ENCODE assay signal across 1 cellular context in the genomic region with DNA sequence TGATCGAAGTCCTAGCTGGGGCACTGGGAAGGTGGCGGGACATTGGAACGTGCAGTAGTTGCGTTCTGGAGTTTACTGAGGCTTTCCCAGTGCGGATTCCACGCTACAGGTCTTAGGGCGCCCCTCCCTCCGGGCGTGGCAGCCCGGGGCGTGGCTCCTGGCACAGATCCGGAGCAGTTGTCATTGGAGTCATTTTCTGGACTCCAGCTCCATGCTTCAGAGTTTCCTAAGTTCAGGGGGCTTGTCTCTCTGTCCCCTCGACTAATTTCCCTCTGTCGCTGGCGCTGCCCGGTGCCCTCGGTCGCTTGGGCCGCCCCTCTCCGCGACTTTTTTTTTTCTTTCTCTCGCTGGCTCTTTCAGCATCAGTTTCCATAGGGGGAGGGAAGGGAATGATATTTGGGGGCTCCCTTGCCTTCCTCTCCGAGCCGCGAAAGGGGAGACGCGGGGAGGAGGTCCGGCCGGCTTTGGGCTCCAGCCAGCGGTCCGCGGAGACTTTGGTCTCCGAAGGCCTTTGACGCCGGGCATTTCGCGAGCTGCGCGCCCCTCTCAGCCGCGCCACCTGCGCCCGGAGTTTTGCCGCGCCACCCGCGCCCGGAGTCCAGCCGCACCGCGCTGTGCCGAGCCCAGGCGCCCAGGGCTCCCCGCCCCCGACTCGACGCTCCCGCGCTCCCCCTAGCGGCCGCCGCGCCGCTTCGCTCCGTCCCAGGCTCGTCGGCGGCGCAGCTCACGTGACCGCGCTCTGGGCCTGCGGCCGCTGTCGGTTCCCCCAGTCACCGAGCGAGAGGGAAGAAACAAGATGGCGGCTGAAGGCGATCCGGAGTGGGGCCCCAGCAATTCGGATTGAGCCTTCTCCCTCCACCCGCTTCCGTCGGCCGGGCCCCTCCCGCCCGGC.
A peak's percentile ranks its signal among the peaks of the same experiment; 100 is the strongest.
TF ChIP-seq lines count a peak whose summit lies in the region.

Gene BPTF, plus strand, starts transcription at position 769 of the 892 bp plus-strand sequence. CDS start 222 bp downstream, outside the sequence.

TF ChIP-seq in K562, 482 proteins besides CTCF, POLR2A, EP300 and RAD21 (continued from another document and continues in another):
- TF ChIP-seq, protein P1, sequence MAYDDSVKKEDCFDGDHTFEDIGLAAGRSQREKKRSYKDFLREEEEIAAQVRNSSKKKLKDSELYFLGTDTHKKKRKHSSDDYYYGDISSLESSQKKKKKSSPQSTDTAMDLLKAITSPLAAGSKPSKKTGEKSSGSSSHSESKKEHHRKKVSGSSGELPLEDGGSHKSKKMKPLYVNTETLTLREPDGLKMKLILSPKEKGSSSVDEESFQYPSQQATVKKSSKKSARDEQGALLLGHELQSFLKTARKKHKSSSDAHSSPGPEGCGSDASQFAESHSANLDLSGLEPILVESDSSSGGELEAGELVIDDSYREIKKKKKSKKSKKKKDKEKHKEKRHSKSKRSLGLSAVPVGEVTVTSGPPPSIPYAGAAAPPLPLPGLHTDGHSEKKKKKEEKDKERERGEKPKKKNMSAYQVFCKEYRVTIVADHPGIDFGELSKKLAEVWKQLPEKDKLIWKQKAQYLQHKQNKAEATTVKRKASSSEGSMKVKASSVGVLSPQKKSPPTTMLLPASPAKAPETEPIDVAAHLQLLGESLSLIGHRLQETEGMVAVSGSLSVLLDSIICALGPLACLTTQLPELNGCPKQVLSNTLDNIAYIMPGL (CRISPR knock-in tag; IDR thresholded peaks at IDR 0.05) = peak; percentile 67; the same call in 1 of the 2 replicates
- TF ChIP-seq YY1 (IDR thresholded peaks at IDR 0.05; ENCODE audit: borderline replicate concordance in 1 of 3, control insufficient read depth in 1 of 3, extremely low read depth in 1 of 3, insufficient read depth in 3 of 3, insufficient read length in 1 of 3, insufficient replicate concordance in 2 of 3, low read depth in 1 of 3, low read length in 2 of 3) = peak; percentile 82 to 97 (median 95)
- TF ChIP-seq CBX1 (IDR thresholded peaks at IDR 0.05; ENCODE audit: low read depth) = peak; percentile 85
- no peak for TF ChIP-seq MLLT1 (IDR thresholded peaks at IDR 0.05)
- TF ChIP-seq, protein P2, sequence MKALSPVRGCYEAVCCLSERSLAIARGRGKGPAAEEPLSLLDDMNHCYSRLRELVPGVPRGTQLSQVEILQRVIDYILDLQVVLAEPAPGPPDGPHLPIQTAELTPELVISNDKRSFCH (CRISPR knock-in tag; IDR thresholded peaks at IDR 0.05) = no peak
- TF ChIP-seq, protein P2 (tag; IDR thresholded peaks at IDR 0.05) = no peak
- TF ChIP-seq MTA3 (IDR thresholded peaks at IDR 0.05; ENCODE audit: borderline replicate concordance) = peak; percentile 78
- peak; percentile 70 for TF ChIP-seq RBM22 (IDR thresholded peaks at IDR 0.05; ENCODE audit: low read depth, low read length, poor library complexity, severe bottlenecking)
- TF ChIP-seq TRIM25 (IDR thresholded peaks at IDR 0.05; ENCODE audit: borderline replicate concordance) = no peak
- no peak for TF ChIP-seq CBX5 (IDR thresholded peaks at IDR 0.05; ENCODE audit: borderline replicate concordance, low read depth)
- no peak for TF ChIP-seq CAMTA2 (CRISPR knock-in tag; conservative IDR thresholded peaks at IDR 0.05)
- TF ChIP-seq HNRNPLL (IDR thresholded peaks at IDR 0.05; ENCODE audit: low read depth, low read length, poor library complexity, severe bottlenecking) = peak; percentile 58
- TF ChIP-seq NR2F6 (CRISPR knock-in tag; IDR thresholded peaks at IDR 0.05) = no peak
- TF ChIP-seq SMARCA4 (IDR thresholded peaks at IDR 0.05) = no peak
- TF ChIP-seq TAF1 (IDR thresholded peaks at IDR 0.05; ENCODE audit: control insufficient read depth, extremely low read depth, insufficient read depth, low read length, severe bottlenecking) = peak; percentile 96
- TF ChIP-seq, protein P3, sequence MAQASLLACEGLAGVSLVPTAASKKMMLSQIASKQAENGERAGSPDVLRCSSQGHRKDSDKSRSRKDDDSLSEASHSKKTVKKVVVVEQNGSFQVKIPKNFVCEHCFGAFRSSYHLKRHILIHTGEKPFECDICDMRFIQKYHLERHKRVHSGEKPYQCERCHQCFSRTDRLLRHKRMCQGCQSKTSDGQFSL (CRISPR knock-in tag; IDR thresholded peaks at IDR 0.05) = peak; percentile 46; the same call in 1 of the 2 replicates
- TF ChIP-seq, protein P3 (tag; IDR thresholded peaks at IDR 0.05) = no peak
- peak; percentile 92 for TF ChIP-seq TOE1 (IDR thresholded peaks at IDR 0.05; ENCODE audit: borderline replicate concordance)
- TF ChIP-seq TOE1 (CRISPR knock-in tag; IDR thresholded peaks at IDR 0.05; ENCODE audit: borderline replicate concordance, low read depth) = no peak
- peak in 1 of 2 experiments; percentile 56; a peak in 1 of 4 replicates for TF ChIP-seq RCOR1 (IDR thresholded peaks at IDR 0.05; ENCODE audit: borderline replicate concordance in 1 of 2, low read depth in 2 of 2, low read length in 2 of 2)
- TF ChIP-seq, protein P4, sequence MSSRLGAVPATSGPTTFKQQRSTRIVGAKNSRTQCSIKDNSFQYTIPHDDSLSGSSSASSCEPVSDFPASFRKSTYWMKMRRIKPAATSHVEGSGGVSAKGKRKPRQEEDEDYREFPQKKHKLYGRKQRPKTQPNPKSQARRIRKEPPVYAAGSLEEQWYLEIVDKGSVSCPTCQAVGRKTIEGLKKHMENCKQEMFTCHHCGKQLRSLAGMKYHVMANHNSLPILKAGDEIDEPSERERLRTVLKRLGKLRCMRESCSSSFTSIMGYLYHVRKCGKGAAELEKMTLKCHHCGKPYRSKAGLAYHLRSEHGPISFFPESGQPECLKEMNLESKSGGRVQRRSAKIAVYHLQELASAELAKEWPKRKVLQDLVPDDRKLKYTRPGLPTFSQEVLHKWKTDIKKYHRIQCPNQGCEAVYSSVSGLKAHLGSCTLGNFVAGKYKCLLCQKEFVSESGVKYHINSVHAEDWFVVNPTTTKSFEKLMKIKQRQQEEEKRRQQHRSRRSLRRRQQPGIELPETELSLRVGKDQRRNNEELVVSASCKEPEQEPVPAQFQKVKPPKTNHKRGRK (tag; IDR thresholded peaks at IDR 0.05) = no peak
- TF ChIP-seq POLR2H (tag; IDR thresholded peaks at IDR 0.05; ENCODE audit: low read depth) = peak; percentile 46; the same call in 1 of the 2 replicates
- TF ChIP-seq GATAD2A (IDR thresholded peaks at IDR 0.05) = peak; percentile 78; the same call in 1 of the 2 replicates
- TF ChIP-seq PTTG1 (tag; IDR thresholded peaks at IDR 0.05; ENCODE audit: low read depth) = no peak
- no peak for TF ChIP-seq MEF2A (IDR thresholded peaks at IDR 0.05; ENCODE audit: control insufficient read depth, low read depth, low read length)
- no peak for TF ChIP-seq ILK (tag; IDR thresholded peaks at IDR 0.05; ENCODE audit: borderline replicate concordance, low read depth)
- peak; percentile 32; the same call in 1 of the 2 replicates for TF ChIP-seq KLF1 (tag; IDR thresholded peaks at IDR 0.05)
- no peak for TF ChIP-seq MTA1 (IDR thresholded peaks at IDR 0.05; ENCODE audit: borderline replicate concordance)
- TF ChIP-seq, protein P5, sequence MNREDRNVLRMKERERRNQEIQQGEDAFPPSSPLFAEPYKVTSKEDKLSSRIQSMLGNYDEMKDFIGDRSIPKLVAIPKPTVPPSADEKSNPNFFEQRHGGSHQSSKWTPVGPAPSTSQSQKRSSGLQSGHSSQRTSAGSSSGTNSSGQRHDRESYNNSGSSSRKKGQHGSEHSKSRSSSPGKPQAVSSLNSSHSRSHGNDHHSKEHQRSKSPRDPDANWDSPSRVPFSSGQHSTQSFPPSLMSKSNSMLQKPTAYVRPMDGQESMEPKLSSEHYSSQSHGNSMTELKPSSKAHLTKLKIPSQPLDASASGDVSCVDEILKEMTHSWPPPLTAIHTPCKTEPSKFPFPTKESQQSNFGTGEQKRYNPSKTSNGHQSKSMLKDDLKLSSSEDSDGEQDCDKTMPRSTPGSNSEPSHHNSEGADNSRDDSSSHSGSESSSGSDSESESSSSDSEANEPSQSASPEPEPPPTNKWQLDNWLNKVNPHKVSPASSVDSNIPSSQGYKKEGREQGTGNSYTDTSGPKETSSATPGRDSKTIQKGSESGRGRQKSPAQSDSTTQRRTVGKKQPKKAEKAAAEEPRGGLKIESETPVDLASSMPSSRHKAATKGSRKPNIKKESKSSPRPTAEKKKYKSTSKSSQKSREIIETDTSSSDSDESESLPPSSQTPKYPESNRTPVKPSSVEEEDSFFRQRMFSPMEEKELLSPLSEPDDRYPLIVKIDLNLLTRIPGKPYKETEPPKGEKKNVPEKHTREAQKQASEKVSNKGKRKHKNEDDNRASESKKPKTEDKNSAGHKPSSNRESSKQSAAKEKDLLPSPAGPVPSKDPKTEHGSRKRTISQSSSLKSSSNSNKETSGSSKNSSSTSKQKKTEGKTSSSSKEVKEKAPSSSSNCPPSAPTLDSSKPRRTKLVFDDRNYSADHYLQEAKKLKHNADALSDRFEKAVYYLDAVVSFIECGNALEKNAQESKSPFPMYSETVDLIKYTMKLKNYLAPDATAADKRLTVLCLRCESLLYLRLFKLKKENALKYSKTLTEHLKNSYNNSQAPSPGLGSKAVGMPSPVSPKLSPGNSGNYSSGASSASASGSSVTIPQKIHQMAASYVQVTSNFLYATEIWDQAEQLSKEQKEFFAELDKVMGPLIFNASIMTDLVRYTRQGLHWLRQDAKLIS (CRISPR knock-in tag; IDR thresholded peaks at IDR 0.05) = 0 out of 2 replicates have a peak, but pooled peaks have one; percentile 41
- peak; percentile 86 for TF ChIP-seq TBP (optimal IDR thresholded peaks at IDR 0.05; ENCODE audit: low read depth, low read length)
- TF ChIP-seq, protein P6, sequence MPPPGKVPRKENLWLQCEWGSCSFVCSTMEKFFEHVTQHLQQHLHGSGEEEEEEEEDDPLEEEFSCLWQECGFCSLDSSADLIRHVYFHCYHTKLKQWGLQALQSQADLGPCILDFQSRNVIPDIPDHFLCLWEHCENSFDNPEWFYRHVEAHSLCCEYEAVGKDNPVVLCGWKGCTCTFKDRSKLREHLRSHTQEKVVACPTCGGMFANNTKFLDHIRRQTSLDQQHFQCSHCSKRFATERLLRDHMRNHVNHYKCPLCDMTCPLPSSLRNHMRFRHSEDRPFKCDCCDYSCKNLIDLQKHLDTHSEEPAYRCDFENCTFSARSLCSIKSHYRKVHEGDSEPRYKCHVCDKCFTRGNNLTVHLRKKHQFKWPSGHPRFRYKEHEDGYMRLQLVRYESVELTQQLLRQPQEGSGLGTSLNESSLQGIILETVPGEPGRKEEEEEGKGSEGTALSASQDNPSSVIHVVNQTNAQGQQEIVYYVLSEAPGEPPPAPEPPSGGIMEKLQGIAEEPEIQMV (tag; conservative IDR thresholded peaks at IDR 0.05; ENCODE audit: low read depth) = no peak
